Comparison of ENCODE assay signal across 27 cellular contexts in the genomic region with DNA sequence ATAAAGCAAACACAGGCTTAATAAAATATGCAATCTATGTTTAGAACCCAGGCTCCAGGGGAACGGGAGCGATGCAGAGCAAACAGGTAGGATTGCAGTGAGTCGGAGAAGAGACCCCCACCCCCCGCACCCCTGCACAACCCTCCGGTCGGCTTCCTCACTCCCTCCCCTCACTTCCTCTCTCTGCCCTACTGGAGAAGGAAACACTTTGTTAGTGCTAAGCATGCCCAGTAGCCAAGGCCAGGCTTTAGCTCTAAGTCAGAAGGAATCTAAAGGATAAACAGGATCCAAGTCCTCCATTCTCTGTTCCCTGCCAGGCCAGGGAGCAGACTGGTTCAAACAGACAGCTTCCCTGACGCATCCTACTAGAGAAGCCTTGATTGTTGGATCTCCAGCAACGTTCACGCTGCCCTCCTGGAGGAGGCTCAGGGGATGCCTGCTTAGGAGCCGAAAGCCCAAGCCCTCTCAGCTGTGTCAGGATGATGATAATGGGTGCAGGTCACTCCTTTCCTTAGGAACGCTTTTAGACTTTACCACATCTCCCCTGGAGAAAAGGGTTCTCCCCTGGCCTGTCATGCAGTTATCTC. TPM values are rescaled to one million over a fixed set of nuclear protein-coding genes. Genes with fewer than 3 reads are reported as not detected.
DNase-seq lines count a peak whose midpoint lies in the region; ATAC-seq and TF ChIP-seq lines count a peak whose summit lies in the region.
"Had no signal": no experiment of that assay in that cellular context is flagged by ENCODE, and none has a peak within 500 bp of the region (broad histone marks: within the 10 kb centered on the region; RNA-seq: fewer than 3 reads in every experiment).

No MANE protein-coding gene starts in this region.

- peaks cover 12% of the 10 kb centered on the region for H3K9me3 Mint-ChIP-seq in activated naive CD4-positive, alpha-beta T cell treated with anti-CD3 and anti-CD28 coated beads for 36 hours
- H3K9me3 Mint-ChIP-seq: activated CD4-positive, alpha-beta T cell treated with anti-CD3 and anti-CD28 coated beads, Interleukin-2, amount 10 ng/mL, durations not matched to agents 7 days and 5 days had no signal

- no peaks in the 10 kb centered on the region for H3K79me1 ChIP-seq in mesenchymal stem cell (replicated peaks; ENCODE audit: low read length, poor library complexity, severe bottlenecking)

- H3K4me1 Mint-ChIP-seq in activated naive CD4-positive, alpha-beta T cell treated with anti-CD3 and anti-CD28 coated beads for 36 hours (ENCODE audit: low read depth), result no peaks in the 10 kb centered on the region
- H3K4me1 Mint-ChIP-seq: activated CD4-positive, alpha-beta T cell treated with anti-CD3 and anti-CD28 coated beads, Interleukin-2, amount 10 ng/mL, durations not matched to agents 7 days and 5 days; CD4-positive, CD25-positive, alpha-beta regulatory T cell; H9; nephron had no signal

- CTCF ChIA-PET in activated naive CD4-positive, alpha-beta T cell treated with anti-CD3 and anti-CD28 coated beads for 36 hours (lab: Charles Lee), result no interaction called here

- in situ Hi-C loops in brain microvascular endothelial cell (cut with HindIII; ENCODE audit: low pct_ligation_motif_present, low sequenced_read_pairs), result no loop called here

- H4K91ac ChIP-seq in mesenchymal stem cell (ENCODE audit: low read length), result no peak overlapping the region

- DNase-seq in AG08396 (ENCODE audit: low spot score) (peak; percentile 66), mesenchymal stem cell (peak; percentile 16), brain microvascular endothelial cell (no peak)
- no peak for DNase-seq in activated CD4-positive, alpha-beta T cell treated with anti-CD3 and anti-CD28 coated beads, Interleukin-2, amount 50 U/mL, for 4 hours
- no peak for DNase-seq in activated naive CD4-positive, alpha-beta T cell treated with anti-CD3 and anti-CD28 coated beads for 36 hours
- DNase-seq: activated CD4-positive, alpha-beta T cell treated with anti-CD3 and anti-CD28 coated beads, Interleukin-2, amount 10 ng/mL, durations not matched to agents 7 days and 5 days; CD4-positive, CD25-positive, alpha-beta regulatory T cell; DMS153; effector CD8-positive, alpha-beta T cell; H9; heart left ventricle; left colon; NCI-H1092 treated with DMSO at 0.1 percent for 48 hours; NCI-H1930; NCI-H774; pancreas; right cardiac atrium; SJCRH30; T-helper 2 cell; trophoblast cell had no signal

- no peak overlapping the region for H3K9ac ChIP-seq in Loucy (ENCODE audit: low read depth, low read length, poor library complexity, severe bottlenecking)
- no peak overlapping the region for H3K9ac ChIP-seq in mesenchymal stem cell (ENCODE audit: low read length)
- H3K9ac ChIP-seq: KMS-11 had no signal

- no peak for ATAC-seq in HG03025 (IDR thresholded peaks at IDR 0.05; ENCODE audit: low FRiP score, unreplicated experiment)
- ATAC-seq: body of pancreas, heart left ventricle, left colon, right cardiac atrium had no signal

- no peak overlapping the region for H4K8ac ChIP-seq in mesenchymal stem cell (ENCODE audit: low read length)

- no peaks in the 10 kb centered on the region for H3F3A ChIP-seq in Loucy (ENCODE audit: low read depth)

- no peaks in the 10 kb centered on the region for H3K27me3 ChIP-seq in Loucy (ENCODE audit: insufficient read depth, low read length, poor library complexity, severe bottlenecking)
- H3K27me3 ChIP-seq in mesenchymal stem cell (ENCODE audit: control insufficient read depth in 1 of 2, insufficient read depth in 1 of 2, low read length in 2 of 2), result peaks cover 0 to 23% of the 10 kb centered on the region in 2 experiments
- no peaks in the 10 kb centered on the region for H3K27me3 ChIP-seq in brain microvascular endothelial cell (replicated peaks)
- H3K27me3 ChIP-seq: body of pancreas, pancreas, SJCRH30 had no signal

- no peaks in the 10 kb centered on the region for H4K20me1 ChIP-seq in Loucy (ENCODE audit: insufficient read depth, low read length, poor library complexity, severe bottlenecking)

- H3K18ac ChIP-seq in mesenchymal stem cell (ENCODE audit: low read depth in 1 of 2, low read length in 2 of 2), result peak overlapping the region in 1 of 2 experiments; percentile 54

- WGBS in mesenchymal stem cell, result 75% methylated on average over 11 of the region's 11 CpGs

- intact Hi-C loops in activated naive CD4-positive, alpha-beta T cell treated with anti-CD3 and anti-CD28 coated beads for 36 hours (cut with micrococcal nuclease), result no loop called here

- H3K4me1 ChIP-seq in Loucy (ENCODE audit: insufficient read depth, low read length, poor library complexity, severe bottlenecking) (peaks cover 19% of the 10 kb centered on the region), mesenchymal stem cell (ENCODE audit: control insufficient read depth, insufficient read depth, low read depth, low read length) (no peaks in the 10 kb centered on the region)
- H3K4me1 ChIP-seq: pancreas, SJCRH30 had no signal

- H3K27ac ChIP-seq in cingulate gyrus (ENCODE audit: low read depth, low read length), result peak overlapping the region; percentile 54
- no peak overlapping the region for H3K27ac ChIP-seq in mesenchymal stem cell (ENCODE audit: low read length, poor library complexity, severe bottlenecking)
- no peak overlapping the region for H3K27ac ChIP-seq in brain microvascular endothelial cell
- H3K27ac ChIP-seq: heart left ventricle, KMS-11, pancreas, SJCRH30 had no signal

- H3K23ac ChIP-seq in mesenchymal stem cell (ENCODE audit: low read length in 2 of 2), result no peak overlapping the region

- H3K4me2 ChIP-seq in Loucy (ENCODE audit: low read depth, low read length, poor library complexity, severe bottlenecking) (no peak overlapping the region), mesenchymal stem cell (ENCODE audit: low read length, poor library complexity, severe bottlenecking) (no peak overlapping the region)
- H3K4me2 ChIP-seq: KMS-11 had no signal

- H3K79me2 ChIP-seq in Loucy (ENCODE audit: insufficient read depth, low read length), result no peaks in the 10 kb centered on the region

- H3K9me3 ChIP-seq in Loucy (ENCODE audit: insufficient read depth, low read depth, low read length) (peaks cover 5% of the 10 kb centered on the region; the same call in 1 of the 2 replicates), mesenchymal stem cell (ENCODE audit: control insufficient read depth, low read length) (peaks cover 6% of the 10 kb centered on the region)
- H3K9me3 ChIP-seq: body of pancreas, pancreas, SJCRH30 had no signal

- H3K14ac ChIP-seq in mesenchymal stem cell (ENCODE audit: low read length in 2 of 2), result peak overlapping the region in 1 of 2 experiments; percentile 44

- no peak overlapping the region for H2BK120ac ChIP-seq in mesenchymal stem cell (ENCODE audit: low read depth, low read length)

- H3K27ac Mint-ChIP-seq in activated naive CD4-positive, alpha-beta T cell treated with anti-CD3 and anti-CD28 coated beads for 36 hours, result no peak overlapping the region
- H3K27ac Mint-ChIP-seq: activated CD4-positive, alpha-beta T cell treated with anti-CD3 and anti-CD28 coated beads, Interleukin-2, amount 10 ng/mL, durations not matched to agents 7 days and 5 days; CD4-positive, CD25-positive, alpha-beta regulatory T cell; H9; nephron had no signal

- no peak overlapping the region for H2AK5ac ChIP-seq in mesenchymal stem cell (ENCODE audit: low read length, severe bottlenecking)

- no peak overlapping the region for H2BK15ac ChIP-seq in mesenchymal stem cell (ENCODE audit: low read depth, poor library complexity, severe bottlenecking)

- no peak overlapping the region for H3K4me3 Mint-ChIP-seq in activated naive CD4-positive, alpha-beta T cell treated with anti-CD3 and anti-CD28 coated beads for 36 hours
- H3K4me3 Mint-ChIP-seq: activated CD4-positive, alpha-beta T cell treated with anti-CD3 and anti-CD28 coated beads, Interleukin-2, amount 10 ng/mL, durations not matched to agents 7 days and 5 days; CD4-positive, CD25-positive, alpha-beta regulatory T cell; H9; nephron had no signal

- TF ChIP-seq CTCF in Loucy (conservative IDR thresholded peaks at IDR 0.05; ENCODE audit: low read length), result no peak
- TF ChIP-seq CTCF in brain microvascular endothelial cell (IDR thresholded peaks at IDR 0.05; ENCODE audit: low read depth, low read length, missing control alignments), result no peak

- no peaks in the 10 kb centered on the region for H3K36me3 Mint-ChIP-seq in activated naive CD4-positive, alpha-beta T cell treated with anti-CD3 and anti-CD28 coated beads for 36 hours (ENCODE audit: low read depth)
- H3K36me3 Mint-ChIP-seq: CD4-positive, CD25-positive, alpha-beta regulatory T cell had no signal

- H3K4me3 ChIP-seq in Loucy (ENCODE audit: low read length, poor library complexity, severe bottlenecking) (no peak overlapping the region), mesenchymal stem cell (ENCODE audit: insufficient read depth in 1 of 2, low read depth in 1 of 2, low read length in 2 of 2) (no peak overlapping the region), brain microvascular endothelial cell (ENCODE audit: low read depth, low read length) (no peak overlapping the region)
- H3K4me3 ChIP-seq: body of pancreas, heart left ventricle, pancreas, SJCRH30 had no signal

- no peak overlapping the region for H2BK12ac ChIP-seq in mesenchymal stem cell (ENCODE audit: low read length in 2 of 2)

- H3K36me3 ChIP-seq in Loucy (ENCODE audit: insufficient read depth, low read length) (no peaks in the 10 kb centered on the region), mesenchymal stem cell (ENCODE audit: control insufficient read depth in 1 of 2, insufficient read depth in 2 of 2, low read depth in 1 of 2, low read length in 2 of 2) (no peaks in the 10 kb centered on the region), brain microvascular endothelial cell (replicated peaks) (no peaks in the 10 kb centered on the region)
- H3K36me3 ChIP-seq: heart left ventricle, pancreas, SJCRH30 had no signal

- H3K27me3 Mint-ChIP-seq in activated naive CD4-positive, alpha-beta T cell treated with anti-CD3 and anti-CD28 coated beads for 36 hours (ENCODE audit: low read depth), result peaks cover 28% of the 10 kb centered on the region

- H3K9me2 ChIP-seq in Loucy (replicated peaks; ENCODE audit: low read depth, low read length), result no peaks in the 10 kb centered on the region

- H2BK5ac ChIP-seq in mesenchymal stem cell (ENCODE audit: low read depth, low read length, poor library complexity, severe bottlenecking), result no peak overlapping the region

- H2AFZ ChIP-seq in Loucy (ENCODE audit: low read length), result 0 out of 2 replicates have a peak overlapping the region, but pooled peaks have one; percentile 56
- H2AFZ ChIP-seq in mesenchymal stem cell (ENCODE audit: low read depth, low read length), result no peak overlapping the region

- no peak overlapping the region for H3K4ac ChIP-seq in mesenchymal stem cell (ENCODE audit: low read depth in 1 of 2, low read length in 2 of 2)

RNA-seq across cellular contexts. Expression of a gene that starts 14.7 kb away (rescaled TPM):
- polyA plus RNA-seq in mesenchymal stem cell (2013, experiment 1 of 2), result 0.21 TPM
- polyA plus RNA-seq in mesenchymal stem cell (2013, experiment 2 of 2), result 0.19 TPM
- total RNA-seq in activated naive CD4-positive, alpha-beta T cell treated with anti-CD3 and anti-CD28 coated beads for 36 hours, result not detected
- total RNA-seq: activated CD4-positive, alpha-beta T cell treated with anti-CD3 and anti-CD28 coated beads, Interleukin-2, amount 10 ng/mL, durations not matched to agents 7 days and 5 days; CD4-positive, CD25-positive, alpha-beta regulatory T cell; heart left ventricle; HT1080; right cardiac atrium; SJCRH30 had no signal
- polyA plus RNA-seq: CD4-positive, CD25-positive, alpha-beta regulatory T cell; right cardiac atrium had no signal

Comparison
In these comparisons a context has a peak if more than half of its experiments do, and no peak if none do; other contexts are left out.
1. DNase-seq: peak in AG08396 (single experiment) and mesenchymal stem cell (single experiment); none in brain microvascular endothelial cell (single experiment), activated CD4-positive, alpha-beta T cell treated with anti-CD3 and anti-CD28 coated beads, Interleukin-2, amount 50 U/mL, for 4 hours (0 of 2) and activated naive CD4-positive, alpha-beta T cell treated with anti-CD3 and anti-CD28 coated beads for 36 hours (single experiment).